ENCODE assay signal across 16 cellular contexts in the genomic region with DNA sequence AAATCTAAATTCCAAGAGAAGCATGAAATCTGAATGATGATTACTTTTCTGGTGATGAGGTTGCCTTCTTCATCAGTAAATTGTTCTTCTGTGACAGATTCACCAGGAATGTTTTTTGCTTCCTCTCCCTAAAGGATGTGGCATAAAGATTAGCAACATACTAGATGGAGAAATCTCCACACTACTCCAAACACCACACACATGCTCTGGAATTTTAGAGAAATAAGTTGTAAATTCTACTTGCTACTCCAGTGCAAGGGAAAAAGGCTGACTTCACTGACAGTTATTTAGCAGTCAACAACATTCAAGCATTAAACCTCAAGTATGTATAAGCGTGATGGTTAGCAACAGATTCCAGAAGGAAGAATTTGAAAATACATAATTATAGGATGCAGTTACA.
DNase-seq lines count a peak whose midpoint lies in the region; ATAC-seq and TF ChIP-seq lines count a peak whose summit lies in the region.
"Had no signal": no experiment of that assay in that cellular context is flagged by ENCODE, and none has a peak within 500 bp of the region (broad histone marks: within the 10 kb centered on the region; RNA-seq: fewer than 3 reads in every experiment).

No MANE protein-coding gene starts in this region.

- POLR2A ChIA-PET in BJ (lab: Charles Lee): interaction anchor here (0.6 kb wide), 1 partner anchor 256 kb away, joined by 3 read pairs; no protein-coding TSS in a partner anchor
- POLR2A ChIA-PET in activated CD4-positive, alpha-beta T cell treated with anti-CD3 and anti-CD28 coated beads for 36 hours (lab: Charles Lee): no interaction called here

- H3K79me2 ChIP-seq in osteoblast (ENCODE audit: insufficient read depth, low read length): no peaks in the 10 kb centered on the region

- no peaks in the 10 kb centered on the region for H4K20me1 ChIP-seq in osteoblast (ENCODE audit: insufficient read depth, low read length)

- H3K9me3 ChIP-seq in osteoblast (ENCODE audit: low read depth, low read length): no peaks in the 10 kb centered on the region
- H3K9me3 ChIP-seq: neutrophil, thyroid gland had no signal

- no peak overlapping the region for H3K27ac Mint-ChIP-seq in activated CD4-positive, alpha-beta T cell treated with anti-CD3 and anti-CD28 coated beads for 36 hours
- H3K27ac Mint-ChIP-seq: activated CD4-positive, alpha-beta T cell treated with anti-CD3 and anti-CD28 coated beads, Interleukin-2, amount 10 ng/mL, durations not matched to agents 7 days and 5 days; stimulated activated memory B cell treated with anti-CD40 and anti-IgM and Interleukin-4, amounts not matched to agents 10 μg/mL and 1 μg/mL and 100 μg/mL, for 72 hours had no signal

- CTCF ChIA-PET in BJ (lab: Yijun Ruan, JAX): interaction anchor here (1.5 kb wide), 1 partner anchor 418 kb away, joined by 3 read pairs; no protein-coding TSS in a partner anchor
- CTCF ChIA-PET in activated CD4-positive, alpha-beta T cell treated with anti-CD3 and anti-CD28 coated beads for 36 hours (lab: Charles Lee): interaction anchor here (0.8 to 1.1 kb wide), 2 partner anchors 21 to 49 kb away, joined by 3 read pairs; no protein-coding TSS in a partner anchor

- H3K4me1 ChIP-seq in osteoblast (ENCODE audit: insufficient read depth, low read length): peaks cover 11% of the 10 kb centered on the region

- no peaks in the 10 kb centered on the region for H3K9me3 Mint-ChIP-seq in activated CD4-positive, alpha-beta T cell treated with anti-CD3 and anti-CD28 coated beads for 36 hours (ENCODE audit: low read depth)
- H3K9me3 Mint-ChIP-seq: activated CD4-positive, alpha-beta T cell treated with anti-CD3 and anti-CD28 coated beads, Interleukin-2, amount 10 ng/mL, durations not matched to agents 7 days and 5 days; stimulated activated memory B cell treated with anti-CD40 and anti-IgM and Interleukin-4, amounts not matched to agents 10 μg/mL and 1 μg/mL and 100 μg/mL, for 72 hours had no signal

- no peak overlapping the region for H3K4me3 ChIP-seq in BJ (ENCODE audit: low read depth, low read length)
- no peak overlapping the region for H3K4me3 ChIP-seq in dorsolateral prefrontal cortex
- no peak overlapping the region for H3K4me3 ChIP-seq in osteoblast (ENCODE audit: insufficient read depth, low read length)
- H3K4me3 ChIP-seq: thyroid gland had no signal

- H3K36me3 ChIP-seq in BJ (ENCODE audit: control insufficient read depth, insufficient read depth, low read length) (no peaks in the 10 kb centered on the region), osteoblast (ENCODE audit: insufficient read depth, low read length) (no peaks in the 10 kb centered on the region)
- H3K36me3 ChIP-seq: neutrophil, thyroid gland had no signal

- no peaks in the 10 kb centered on the region for H3K27me3 Mint-ChIP-seq in activated CD4-positive, alpha-beta T cell treated with anti-CD3 and anti-CD28 coated beads for 36 hours
- H3K27me3 Mint-ChIP-seq: activated CD4-positive, alpha-beta T cell treated with anti-CD3 and anti-CD28 coated beads, Interleukin-2, amount 10 ng/mL, durations not matched to agents 7 days and 5 days; stimulated activated memory B cell treated with anti-CD40 and anti-IgM and Interleukin-4, amounts not matched to agents 10 μg/mL and 1 μg/mL and 100 μg/mL, for 72 hours had no signal

- DNase-seq in BJ (ENCODE audit: low read depth) (peak; percentile 23), LHCN-M2 (ENCODE audit: low read depth) (peak; percentile 35), dorsolateral prefrontal cortex (no peak), osteoblast (ENCODE audit: insufficient read length, low spot score, missing footprints) (peak; percentile 85), MV-4-11 (lab: John Stamatoyannopoulos, UW) (no peak)
- no peak for DNase-seq in activated CD4-positive, alpha-beta T cell treated with anti-CD3 and anti-CD28 coated beads for 36 hours
- no peak for DNase-seq in activated CD8-positive, alpha-beta memory T cell treated with anti-CD3 and anti-CD28 coated beads for 24 hours
- DNase-seq: activated CD4-positive, alpha-beta T cell treated with anti-CD3 and anti-CD28 coated beads, Interleukin-2, amount 10 ng/mL, durations not matched to agents 7 days and 5 days; activated gamma-delta T cell treated with Interleukin-2 at 50 U/mL for 16 hours; AML-193; amygdala; cortex of kidney; thyroid gland had no signal

- ATAC-seq in HG02678 (IDR thresholded peaks at IDR 0.05; ENCODE audit: unreplicated experiment): no peak
- ATAC-seq in activated CD4-positive, alpha-beta T cell treated with anti-CD3 and anti-CD28 coated beads for 36 hours: no peak
- ATAC-seq: stimulated activated memory B cell treated with anti-CD40 and anti-IgM and Interleukin-4, amounts not matched to agents 10 μg/mL and 1 μg/mL and 100 μg/mL, for 72 hours had no signal

- H3K4me2 ChIP-seq in osteoblast (ENCODE audit: insufficient read depth, low read length): peak overlapping the region; percentile 40

- TF ChIP-seq CTCF in BJ (IDR thresholded peaks at IDR 0.05; ENCODE audit: insufficient read depth, low read depth, low read length) (no peak), dorsolateral prefrontal cortex (IDR thresholded peaks at IDR 0.05 in 54 of 56, conservative IDR thresholded peaks at IDR 0.05 in 2 of 56; ENCODE audit: low read depth in 1 of 56, partially characterized antibody in 56 of 56) (no peak), osteoblast (IDR thresholded peaks at IDR 0.05; ENCODE audit: extremely low read depth, low read depth, low read length) (no peak)

- no peak overlapping the region for H2AFZ ChIP-seq in osteoblast (ENCODE audit: low read length)

- peaks cover 2% of the 10 kb centered on the region for H3K36me3 Mint-ChIP-seq in activated CD4-positive, alpha-beta T cell treated with anti-CD3 and anti-CD28 coated beads for 36 hours (ENCODE audit: low read depth)
- H3K36me3 Mint-ChIP-seq: stimulated activated memory B cell treated with anti-CD40 and anti-IgM and Interleukin-4, amounts not matched to agents 10 μg/mL and 1 μg/mL and 100 μg/mL, for 72 hours had no signal

- intact Hi-C loops in dorsolateral prefrontal cortex (cut with DNase I): no loop called here
- intact Hi-C loops in activated CD4-positive, alpha-beta T cell treated with anti-CD3 and anti-CD28 coated beads for 36 hours (cut with DNase I, micrococcal nuclease): no loop called here

- H3K27ac ChIP-seq in dorsolateral prefrontal cortex: peak overlapping the region in 47 of 59 donors; percentile 3 to 76 (median 53)
- H3K27ac ChIP-seq in osteoblast (ENCODE audit: low read depth, low read length): peak overlapping the region; percentile 60
- H3K27ac ChIP-seq: neutrophil, thyroid gland had no signal

- H3K4me3 Mint-ChIP-seq in activated CD4-positive, alpha-beta T cell treated with anti-CD3 and anti-CD28 coated beads for 36 hours: no peak overlapping the region
- H3K4me3 Mint-ChIP-seq: activated CD4-positive, alpha-beta T cell treated with anti-CD3 and anti-CD28 coated beads, Interleukin-2, amount 10 ng/mL, durations not matched to agents 7 days and 5 days; stimulated activated memory B cell treated with anti-CD40 and anti-IgM and Interleukin-4, amounts not matched to agents 10 μg/mL and 1 μg/mL and 100 μg/mL, for 72 hours had no signal

- H3K4me1 Mint-ChIP-seq in activated CD4-positive, alpha-beta T cell treated with anti-CD3 and anti-CD28 coated beads for 36 hours: no peaks in the 10 kb centered on the region
- H3K4me1 Mint-ChIP-seq: activated CD4-positive, alpha-beta T cell treated with anti-CD3 and anti-CD28 coated beads, Interleukin-2, amount 10 ng/mL, durations not matched to agents 7 days and 5 days; stimulated activated memory B cell treated with anti-CD40 and anti-IgM and Interleukin-4, amounts not matched to agents 10 μg/mL and 1 μg/mL and 100 μg/mL, for 72 hours had no signal

- H3K27me3 ChIP-seq in BJ (ENCODE audit: control insufficient read depth, insufficient read depth, low read length) (no peaks in the 10 kb centered on the region), dorsolateral prefrontal cortex (no peaks in the 10 kb centered on the region), osteoblast (ENCODE audit: insufficient read depth, low read length) (no peaks in the 10 kb centered on the region)
- H3K27me3 ChIP-seq: neutrophil, thyroid gland had no signal

Comparison
In these comparisons a context has a peak if more than half of its experiments do, and no peak if none do; other contexts are left out.
1. DNase-seq: peak in BJ (single experiment), LHCN-M2 (single experiment) and osteoblast (single experiment); none in dorsolateral prefrontal cortex (0 of 10), activated CD4-positive, alpha-beta T cell treated with anti-CD3 and anti-CD28 coated beads for 36 hours (single experiment), MV-4-11 (single experiment) and activated CD8-positive, alpha-beta memory T cell treated with anti-CD3 and anti-CD28 coated beads for 24 hours (single experiment).